ENCODE assay signal across 9 cellular contexts in genomic region chr2:25310965-25311865, GRCh38. TPM values are rescaled to one million over a fixed set of nuclear protein-coding genes. Genes with fewer than 3 reads are reported as not detected.
A peak's percentile ranks its signal among the peaks of the same experiment; 100 is the strongest.
DNase-seq lines count a peak whose midpoint lies in the region; ATAC-seq, FAIRE-seq and TF ChIP-seq lines count a peak whose summit lies in the region.
"Had no signal": no experiment of that assay in that cellular context is flagged by ENCODE, and none has a peak within 500 bp of the region (broad histone marks: within the 10 kb centered on the region; RNA-seq: fewer than 3 reads in every experiment).

No MANE protein-coding gene starts in this region.

- POLR2A ChIA-PET in H1 (lab: Charles Lee; ENCODE audit: partially characterized antibody), result interaction anchor here (0.7 to 1.5 kb wide), 5 partner anchors 23 to 95 kb away, joined by 3 to 5 read pairs (median 3); no protein-coding TSS in a partner anchor

- TF ChIP-seq RAD21 in H1 (IDR thresholded peaks at IDR 0.05 in 1 of 2, conservative IDR thresholded peaks at IDR 0.05 in 1 of 2; ENCODE audit: low read depth in 2 of 2, low read length in 2 of 2), result no peak

- H3K36me3 Mint-ChIP-seq in stimulated activated memory B cell treated with anti-CD40 and anti-IgM and Interleukin-4, amounts not matched to agents 10 μg/mL and 1 μg/mL and 100 μg/mL, for 72 hours, result peaks cover 37% of the 10 kb centered on the region

- FAIRE-seq in H1 (lab: Jason Lieb, UNC), result no peak

- no peaks in the 10 kb centered on the region for H3K79me1 ChIP-seq in H1 (ENCODE audit: low read depth, low read length)

- peak overlapping the region; percentile 97 for H2BK15ac ChIP-seq in H1 (ENCODE audit: low read length)

- peak overlapping the region; percentile 80 for H3K4ac ChIP-seq in H1 (replicated peaks; ENCODE audit: insufficient read length, low read depth, low read length)

- H3K27me3 ChIP-seq in H1 (replicated peaks in 1 of 4; ENCODE audit: control insufficient read depth in 3 of 4, extremely low read depth in 1 of 4, insufficient read depth in 3 of 4, low read length in 3 of 4) (no peaks in the 10 kb centered on the region), rectal smooth muscle tissue (ENCODE audit: control insufficient read depth, insufficient read depth, low read length) (no peaks in the 10 kb centered on the region)

- H3K27ac Mint-ChIP-seq in stimulated activated memory B cell treated with anti-CD40 and anti-IgM and Interleukin-4, amounts not matched to agents 10 μg/mL and 1 μg/mL and 100 μg/mL, for 72 hours, result no peak overlapping the region

- peak overlapping the region in 1 of 4 experiments; percentile 33; a peak in 1 of 8 replicates for H3K4me3 ChIP-seq in H1 (ENCODE audit: extremely low read depth in 1 of 4, insufficient read depth in 2 of 4, low read depth in 3 of 4, low read length in 4 of 4)
- H3K4me3 ChIP-seq in rectal smooth muscle tissue (ENCODE audit: low read length), result no peak overlapping the region

- no peaks in the 10 kb centered on the region for H3K79me2 ChIP-seq in H1 (ENCODE audit: control insufficient read depth in 1 of 2, insufficient read depth in 2 of 2, low read length in 2 of 2)

- H3K4me3 Mint-ChIP-seq in stimulated activated memory B cell treated with anti-CD40 and anti-IgM and Interleukin-4, amounts not matched to agents 10 μg/mL and 1 μg/mL and 100 μg/mL, for 72 hours, result no peak overlapping the region

- no peaks in the 10 kb centered on the region for H3K36me3 ChIP-seq in H1 (ENCODE audit: control insufficient read depth in 2 of 4, insufficient read depth in 4 of 4, low read length in 3 of 4)
- peaks cover 4% of the 10 kb centered on the region for H3K36me3 ChIP-seq in rectal smooth muscle tissue (ENCODE audit: control insufficient read depth, insufficient read depth, low read length)

- no peak overlapping the region for H2BK120ac ChIP-seq in H1 (replicated peaks; ENCODE audit: low read depth, low read length)

- no peak for ATAC-seq in stimulated activated memory B cell treated with anti-CD40 and anti-IgM and Interleukin-4, amounts not matched to agents 10 μg/mL and 1 μg/mL and 100 μg/mL, for 72 hours
- ATAC-seq: Panc1 had no signal

- 0 out of 4 replicates have a peak, but pooled peaks of 1 of the 3 experiments have one; percentile 10 for TF ChIP-seq CTCF in H1 (IDR thresholded peaks at IDR 0.05; ENCODE audit: control extremely low read depth in 1 of 3, insufficient read depth in 1 of 3, low read depth in 1 of 3, low read length in 3 of 3)

- H2BK12ac ChIP-seq in H1 (ENCODE audit: low read depth, low read length), result peak overlapping the region; percentile 94; the same call in 1 of the 2 replicates

- peak overlapping the region; percentile 53 to 56 for H3K4me2 ChIP-seq in H1 (ENCODE audit: insufficient read depth in 1 of 2, low read depth in 2 of 2, low read length in 2 of 2)

- H4K20me1 ChIP-seq in H1 (replicated peaks in 1 of 2; ENCODE audit: control insufficient read depth in 1 of 2, insufficient read depth in 2 of 2, low read length in 2 of 2), result no peaks in the 10 kb centered on the region

- H2AFZ ChIP-seq in H1 (ENCODE audit: low read length), result 0 out of 2 replicates have a peak overlapping the region, but pooled peaks have one; percentile 51

- TF ChIP-seq POLR2A in H1 (IDR thresholded peaks at IDR 0.05; ENCODE audit: control extremely low read depth in 1 of 2, low read depth in 2 of 2, low read length in 2 of 2), result 0 out of 3 replicates have a peak, but pooled peaks of 1 of the 2 experiments have one; percentile 39

- no peaks in the 10 kb centered on the region for H3K23me2 ChIP-seq in H1 (ENCODE audit: low read depth, low read length)

- H2BK5ac ChIP-seq in H1 (ENCODE audit: low read depth, low read length), result peak overlapping the region; percentile 89; the same call in 1 of the 2 replicates

- H3K27ac ChIP-seq in H1 (ENCODE audit: low read depth, low read length) (peak overlapping the region; percentile 41; the same call in 1 of the 2 replicates), rectal smooth muscle tissue (ENCODE audit: low read depth, low read length) (peak overlapping the region; percentile 68)

- H3K56ac ChIP-seq in H1 (replicated peaks; ENCODE audit: insufficient read length, low read depth, low read length), result no peak overlapping the region

- H4K91ac ChIP-seq in H1 (replicated peaks; ENCODE audit: insufficient read length, low read length), result peak overlapping the region; percentile 71

- peak overlapping the region; percentile 80; the same call in 1 of the 2 replicates for H2BK20ac ChIP-seq in H1 (ENCODE audit: low read length)

- DNase-seq in HUDEP-2 (lab: John Stamatoyannopoulos, UW; ENCODE audit: unreplicated experiment in 76 of 76) (peak in 70 of 76 experiments; percentile 14 to 80 (median 58)), NCI-H69 (lab: John Stamatoyannopoulos, UW) (peak; percentile 95), H1 (ENCODE audit: low read depth in 1 of 2, low spot score in 2 of 2) (peak in 1 of 2 experiments; percentile 71), GF-D8 (lab: John Stamatoyannopoulos, UW) (no peak), germinal center (ENCODE audit: low spot score) (no peak), inferior parietal cortex (ENCODE audit: extremely low spot score) (no peak)

- H3K18ac ChIP-seq in H1 (ENCODE audit: extremely low read depth, low read length), result peak overlapping the region; percentile 80

- peaks cover 57% of the 10 kb centered on the region for H3K4me1 Mint-ChIP-seq in stimulated activated memory B cell treated with anti-CD40 and anti-IgM and Interleukin-4, amounts not matched to agents 10 μg/mL and 1 μg/mL and 100 μg/mL, for 72 hours

- H3K27me3 Mint-ChIP-seq in stimulated activated memory B cell treated with anti-CD40 and anti-IgM and Interleukin-4, amounts not matched to agents 10 μg/mL and 1 μg/mL and 100 μg/mL, for 72 hours, result no peaks in the 10 kb centered on the region

- peak overlapping the region; percentile 67; the same call in 1 of the 2 replicates for H2AK5ac ChIP-seq in H1 (ENCODE audit: low read depth, low read length)

- H4K8ac ChIP-seq in H1 (ENCODE audit: extremely low read depth, insufficient read depth, low read length), result no peak overlapping the region

- TF ChIP-seq EP300 in H1 (IDR thresholded peaks at IDR 0.05; ENCODE audit: borderline replicate concordance in 1 of 2, low read depth in 2 of 2, low read length in 2 of 2), result no peak

- H3K9me3 Mint-ChIP-seq in stimulated activated memory B cell treated with anti-CD40 and anti-IgM and Interleukin-4, amounts not matched to agents 10 μg/mL and 1 μg/mL and 100 μg/mL, for 72 hours, result no peaks in the 10 kb centered on the region

- peaks cover 5 to 57% (median 51%) of the 10 kb centered on the region in 4 experiments for H3K4me1 ChIP-seq in H1 (replicated peaks in 1 of 4; ENCODE audit: control insufficient read depth in 3 of 4, insufficient read depth in 4 of 4, low read length in 3 of 4)
- peaks cover 50% of the 10 kb centered on the region for H3K4me1 ChIP-seq in rectal smooth muscle tissue (ENCODE audit: control insufficient read depth, insufficient read depth, low read length)

- peak overlapping the region; percentile 82 for H4K5ac ChIP-seq in H1 (ENCODE audit: insufficient read length, low read depth, low read length)

- no peak overlapping the region for H3K23ac ChIP-seq in H1 (ENCODE audit: insufficient read length)

- no peaks in the 10 kb centered on the region for H3K9me3 ChIP-seq in H1 (ENCODE audit: insufficient read depth in 2 of 2, low read depth in 1 of 2, low read length in 1 of 2)

- H3K14ac ChIP-seq in H1 (ENCODE audit: insufficient read length), result no peak overlapping the region

- CTCF ChIA-PET in H1 (lab: Charles Lee; ENCODE audit: partially characterized antibody), result interaction anchor here (0.7 to 15.1 kb wide), 17 partner anchors 10 to 212 kb away, joined by 3 to 178 read pairs (median 10); no protein-coding TSS in a partner anchor

- H3K9ac ChIP-seq in H1 (replicated peaks in 1 of 4; ENCODE audit: extremely low read depth in 1 of 4, low read depth in 3 of 4, low read length in 3 of 4) (no peak overlapping the region), rectal smooth muscle tissue (ENCODE audit: low read length) (no peak overlapping the region)

- WGBS in H1 (ENCODE audit: extremely low coverage in 1 of 2, insufficient coverage in 1 of 2, insufficient read length in 1 of 2, insufficient replicate concordance in 2 of 2, low coverage in 1 of 2, low lambda C conversion rate in 2 of 2, missing lambda C conversion rate in 1 of 2), 2 experiments, result 67% methylated on average over 9 of the region's 14 CpGs; no CpG with 5 or more reads in 1 of the 2 experiments

TF ChIP-seq in H1, 55 proteins besides CTCF, POLR2A, EP300 and RAD21 (continues in another document):
- TF ChIP-seq SIN3A (conservative IDR thresholded peaks at IDR 0.05 in 1 of 2, IDR thresholded peaks at IDR 0.05 in 1 of 2; ENCODE audit: low read depth in 1 of 2, low read length in 2 of 2) (0 out of 4 replicates have a peak, but pooled peaks of 1 of the 2 experiments have one; percentile 35), HDAC2 (IDR thresholded peaks at IDR 0.05; ENCODE audit: borderline replicate concordance in 1 of 2, low read depth in 2 of 2, low read length in 2 of 2) (no peak), KDM4A (IDR thresholded peaks at IDR 0.05; ENCODE audit: low read depth, low read length, severe bottlenecking) (no peak), ATF2 (IDR thresholded peaks at IDR 0.05; ENCODE audit: low read length) (peak; percentile 75; the same call in 1 of the 2 replicates), SP1 (IDR thresholded peaks at IDR 0.05; ENCODE audit: low read depth, low read length) (peak; percentile 92), KDM5A (IDR thresholded peaks at IDR 0.05; ENCODE audit: low read length) (no peak)

RNA-seq across cellular contexts. Expression of gene DNMT3A, which starts 30.5 kb away (rescaled TPM):
- 162 and 178 TPM in 2 replicates for total RNA-seq in H1 (2021; fragmentation: NEBNext Ultra II Directional; extraction: Animal tissue kit (Norgen Biotek cat#: 25700))
- polyA plus RNA-seq in H1 (2011; rRNA removed), result 33.6 and 50.8 TPM in 2 replicates
- polyA plus RNA-seq in H1 (2011; cell fraction: cytosol; rRNA removed), result 36.6 TPM
- 120 TPM for polyA plus RNA-seq in H1 (2011; cell fraction: nucleus; rRNA removed)
- polyA plus RNA-seq in H1 (2012, experiment 1 of 2), result 95.4 to 118 TPM (median 100 TPM) in 4 replicates
- polyA plus RNA-seq in H1 (2012, experiment 2 of 2), result 19.1 TPM
- 58.9 TPM for polyA plus RNA-seq in H1 (2013, experiment 1 of 2)
- polyA plus RNA-seq in H1 (2013, experiment 2 of 2), result 54.4 TPM
- 80.2 and 102 TPM in 2 replicates for polyA minus RNA-seq in H1 (2011; rRNA and poly(A)+ RNA removed)
- 99.8 TPM for polyA minus RNA-seq in H1 (2011; cell fraction: cytosol; rRNA and poly(A)+ RNA removed)
- 85.2 TPM for polyA minus RNA-seq in H1 (2011; cell fraction: nucleus; rRNA and poly(A)+ RNA removed)

Comparison
In these comparisons a context has a peak if more than half of its experiments do, and no peak if none do; other contexts are left out.
1. DNase-seq: peak in HUDEP-2 (70 of 76) and NCI-H69 (single experiment); none in GF-D8 (single experiment), germinal center (single experiment) and inferior parietal cortex (single experiment).